22 cellular contexts compared by ENCODE assay signal in the genomic region with DNA sequence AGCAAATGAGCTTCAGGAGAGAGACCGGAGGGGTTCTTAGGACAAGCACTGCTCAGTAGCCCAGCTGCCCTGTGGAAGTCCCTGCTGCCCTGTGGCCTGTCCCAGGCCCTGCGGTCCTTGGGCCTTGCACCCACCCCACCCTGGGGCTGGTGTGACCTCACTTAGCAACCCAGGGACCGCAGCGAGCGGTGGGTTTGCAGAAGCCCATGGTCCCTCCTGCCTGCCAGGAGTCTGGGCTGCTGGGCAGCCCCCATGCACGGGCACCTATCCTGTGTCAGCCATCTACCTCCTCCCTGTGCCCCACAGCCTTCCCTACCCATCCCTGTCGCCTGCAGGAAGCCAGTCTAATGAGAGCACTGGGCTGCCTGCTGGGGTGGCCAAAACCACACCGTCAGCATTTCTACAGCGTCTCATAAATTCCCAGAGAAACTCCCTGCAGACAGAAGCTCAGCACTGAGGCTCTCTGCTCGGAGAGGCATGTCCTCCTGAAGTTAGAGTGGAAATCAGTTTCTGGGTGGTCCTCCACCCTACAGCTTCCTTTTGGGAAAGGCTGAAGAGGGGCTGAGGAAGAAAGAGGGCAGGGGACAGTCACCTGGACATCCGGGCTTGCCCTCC.
DNase-seq lines count a peak whose midpoint lies in the region; ATAC-seq and TF ChIP-seq lines count a peak whose summit lies in the region.
"Had no signal": no experiment of that assay in that cellular context is flagged by ENCODE, and none has a peak within 500 bp of the region (broad histone marks: within the 10 kb centered on the region; RNA-seq: fewer than 3 reads in every experiment).

No MANE protein-coding gene starts in this region.

- no peaks in the 10 kb centered on the region for H3K27me3 ChIP-seq in endodermal cell (ENCODE audit: control insufficient read depth, insufficient read depth, low read length, poor library complexity, severe bottlenecking)
- H3K27me3 ChIP-seq in stomach, result no peaks in the 10 kb centered on the region
- no peaks in the 10 kb centered on the region for H3K27me3 ChIP-seq in tibial nerve
- H3K27me3 ChIP-seq: BLaER1 treated with 17β-estradiol and CSF1 and Interleukin-3, amounts not matched to agents 10 nM and 100 nM had no signal

- H3K4me1 ChIP-seq in endodermal cell (ENCODE audit: control insufficient read depth, insufficient read depth, low read length) (no peaks in the 10 kb centered on the region), stomach (no peaks in the 10 kb centered on the region), tibial nerve (peaks cover 0 to 6% (median 0%) of the 10 kb centered on the region in 4 donors)
- H3K4me1 ChIP-seq: prostate gland had no signal

- DNase-seq in Right ventricle myocardium inferior (ENCODE audit: missing footprints) (peak; percentile 42), left cardiac atrium (no peak), endodermal cell (no peak), mesothelial cell of epicardium (ENCODE audit: low spot score in 2 of 2, unreplicated experiment in 2 of 2) (peak in 1 of 2 experiments; percentile 36), stomach (peak; percentile 17), tibial nerve (ENCODE audit: low spot score in 2 of 2) (no peak), HuH-7.5 (ENCODE audit: low spot score) (no peak), NCI-H1417 (lab: John Stamatoyannopoulos, UW) (no peak)
- DNase-seq: activated CD4-positive, alpha-beta T cell treated with anti-CD3 and anti-CD28 coated beads for 48 hours; activated effector memory CD4-positive, alpha-beta T cell treated with anti-CD3 and anti-CD28 coated beads, Interleukin-2, amount 50 U/mL, for 16 hours; Calu3; foreskin fibroblast; KG1; NCI-H1694 treated with DMSO at 0.1 percent for 48 hours; NCI-H2227 treated with DMSO at 0.1 percent for 48 hours; NCI-H774; Right ventricle myocardium superior had no signal

- H3K9me3 Mint-ChIP-seq in endodermal cell, result no peaks in the 10 kb centered on the region
- H3K9me3 Mint-ChIP-seq in mesothelial cell of epicardium, result peaks cover 3% of the 10 kb centered on the region

- H3K27me3 Mint-ChIP-seq in endodermal cell (ENCODE audit: insufficient read depth), result no peaks in the 10 kb centered on the region
- no peaks in the 10 kb centered on the region for H3K27me3 Mint-ChIP-seq in mesothelial cell of epicardium (ENCODE audit: low read depth)

- H3K27ac ChIP-seq in endodermal cell (ENCODE audit: low read depth, low read length) (peak overlapping the region; percentile 4), stomach (no peak overlapping the region), tibial nerve (no peak overlapping the region)
- H3K27ac ChIP-seq: BLaER1 treated with 17β-estradiol and CSF1 and Interleukin-3, amounts not matched to agents 10 nM and 100 nM; prostate gland had no signal

- H3K4me3 Mint-ChIP-seq in endodermal cell, result no peak overlapping the region
- H3K4me3 Mint-ChIP-seq in mesothelial cell of epicardium, result no peak overlapping the region
- H3K4me3 Mint-ChIP-seq: dendritic cell treated with granulocyte-macrophage colony-stimulating factor and Interleukin-4, amounts not matched to agents 40 ng/mL and 50 ng/mL, for 4 days; memory B cell; natural killer cell treated with Interleukin-12 subunit alpha and Interleukin-12 subunit beta and Interleukin-15 and Interleukin-18, amount 100 ng/mL, for 72 hours had no signal

- TF ChIP-seq EP300 in stomach (IDR thresholded peaks at IDR 0.05), result no peak
- no peak for TF ChIP-seq EP300 in tibial nerve (IDR thresholded peaks at IDR 0.05)

- 83 to 88% methylated on average over 2 to 10 of the region's 11 CpGs for WGBS in endodermal cell (ENCODE audit: insufficient coverage in 1 of 2, insufficient read length in 1 of 2), 2 experiments
- 77 to 83% (median 81%) methylated on average over 7 to 11 of the region's 11 CpGs for WGBS in stomach, 5 donors
- WGBS in tibial nerve, 2 donors, result 61% methylated on average over 10 of the region's 11 CpGs

- TF ChIP-seq CTCF in endodermal cell (conservative IDR thresholded peaks at IDR 0.05) (no peak), mesothelial cell of epicardium (IDR thresholded peaks at IDR 0.05; ENCODE audit: unreplicated experiment) (no peak), stomach (IDR thresholded peaks at IDR 0.05) (no peak), tibial nerve (IDR thresholded peaks at IDR 0.05) (no peak)

- no peak overlapping the region for H3K9ac ChIP-seq in endodermal cell (ENCODE audit: extremely low read depth, low read length, poor library complexity, severe bottlenecking)
- H3K9ac ChIP-seq: BLaER1 treated with 17β-estradiol and CSF1 and Interleukin-3, amounts not matched to agents 10 nM and 100 nM had no signal

- H3K9me3 ChIP-seq in endodermal cell (ENCODE audit: control insufficient read depth, low read length), result no peaks in the 10 kb centered on the region
- H3K9me3 ChIP-seq in stomach, result no peaks in the 10 kb centered on the region
- no peaks in the 10 kb centered on the region for H3K9me3 ChIP-seq in tibial nerve
- H3K9me3 ChIP-seq: prostate gland had no signal

- H3K4me1 Mint-ChIP-seq in endodermal cell (peaks cover 7% of the 10 kb centered on the region), mesothelial cell of epicardium (peaks cover 16% of the 10 kb centered on the region)
- H3K4me1 Mint-ChIP-seq: memory B cell had no signal

- ATAC-seq in Right ventricle myocardium inferior (no peak), left cardiac atrium (no peak)
- ATAC-seq: natural killer cell treated with Interleukin-12 subunit alpha and Interleukin-12 subunit beta and Interleukin-15 and Interleukin-18, amount 100 ng/mL, for 72 hours had no signal

- H3K36me3 ChIP-seq in endodermal cell (ENCODE audit: control insufficient read depth, insufficient read depth, low read length) (no peaks in the 10 kb centered on the region), stomach (no peaks in the 10 kb centered on the region), tibial nerve (no peaks in the 10 kb centered on the region)
- H3K36me3 ChIP-seq: BLaER1 treated with 17β-estradiol and CSF1 and Interleukin-3, amounts not matched to agents 10 nM and 100 nM; prostate gland had no signal

- intact Hi-C loops in Right ventricle myocardium inferior (cut with DNase I), result no loop called here
- intact Hi-C loops in left cardiac atrium (cut with DNase I), result no loop called here
- intact Hi-C loops in stomach (cut with DNase I; ENCODE audit: low total_unique reads), result loop anchor here (10.0 kb wide), 1 partner anchor 215 kb away; no protein-coding TSS in a partner anchor

- H3K27ac Mint-ChIP-seq in endodermal cell (no peak overlapping the region), mesothelial cell of epicardium (peak overlapping the region; percentile 47)
- H3K27ac Mint-ChIP-seq: dendritic cell treated with granulocyte-macrophage colony-stimulating factor and Interleukin-4, amounts not matched to agents 40 ng/mL and 50 ng/mL, for 4 days; memory B cell; natural killer cell treated with Interleukin-12 subunit alpha and Interleukin-12 subunit beta and Interleukin-15 and Interleukin-18, amount 100 ng/mL, for 72 hours had no signal

- no peak overlapping the region for H3K4me3 ChIP-seq in endodermal cell (ENCODE audit: low read length)
- no peak overlapping the region for H3K4me3 ChIP-seq in stomach
- no peak overlapping the region for H3K4me3 ChIP-seq in tibial nerve
- H3K4me3 ChIP-seq: BLaER1 treated with 17β-estradiol and CSF1 and Interleukin-3, amounts not matched to agents 10 nM and 100 nM; prostate gland had no signal

- H3K36me3 Mint-ChIP-seq in endodermal cell (ENCODE audit: low read depth) (no peaks in the 10 kb centered on the region), mesothelial cell of epicardium (no peaks in the 10 kb centered on the region)
- H3K36me3 Mint-ChIP-seq: natural killer cell treated with Interleukin-12 subunit alpha and Interleukin-12 subunit beta and Interleukin-15 and Interleukin-18, amount 100 ng/mL, for 72 hours had no signal

- TF ChIP-seq POLR2A in stomach (IDR thresholded peaks at IDR 0.05) (no peak), tibial nerve (IDR thresholded peaks at IDR 0.05) (no peak)

Comparison
In these comparisons a context has a peak if more than half of its experiments do, and no peak if none do; other contexts are left out.
1. DNase-seq: peak in Right ventricle myocardium inferior (single experiment) and stomach (single experiment); none in left cardiac atrium (single experiment), endodermal cell (single experiment), tibial nerve (0 of 2), HuH-7.5 (single experiment) and NCI-H1417 (0 of 3).